2 cellular contexts compared by ENCODE assay signal in genomic region chr12:103583008-103583407, GRCh38.
TF ChIP-seq lines count a peak whose summit lies in the region.

No MANE protein-coding gene starts in this region.

TF ChIP-seq in IMR-90, 13 proteins besides CTCF, POLR2A, EP300 and RAD21:
- no peak for TF ChIP-seq CEBPB (IDR thresholded peaks at IDR 0.05; ENCODE audit: low read depth, low read length)
- TF ChIP-seq MAFK (IDR thresholded peaks at IDR 0.05; ENCODE audit: low read depth, low read length) = peak; percentile 98

TF ChIP-seq in K562, 482 proteins besides CTCF, POLR2A, EP300 and RAD21:
- TF ChIP-seq CSDE1 (IDR thresholded peaks at IDR 0.05) = no peak
- peak; percentile 97 for TF ChIP-seq MAFK (IDR thresholded peaks at IDR 0.05; ENCODE audit: low read length)
- peak; percentile 94 for TF ChIP-seq MAFG (tag; conservative IDR thresholded peaks at IDR 0.05)
- peak; percentile 19; the same call in 1 of the 2 replicates for TF ChIP-seq NFIC (IDR thresholded peaks at IDR 0.05)
- TF ChIP-seq SMAD1 (IDR thresholded peaks at IDR 0.05; ENCODE audit: low read depth, low read length, partially characterized antibody) = no peak
- TF ChIP-seq ZNF316 (IDR thresholded peaks at IDR 0.05) = peak; percentile 94
- peak; percentile 85 for TF ChIP-seq C11orf30 (IDR thresholded peaks at IDR 0.05; ENCODE audit: low read depth)
- peak; percentile 96 for TF ChIP-seq MAFF (IDR thresholded peaks at IDR 0.05; ENCODE audit: low read length)
TF ChIP-seq in K562: peak in this region for 6.
